In genomic region chr11:119615003-119615878, GRCh38 we compare ENCODE assay signal across 8 cellular contexts.
DNase-seq lines count a peak whose midpoint lies in the region; ATAC-seq lines count a peak whose summit lies in the region.

No MANE protein-coding gene starts in this region.

- intact Hi-C loops in activated CD4-positive, alpha-beta memory T cell treated with anti-CD3 and anti-CD28 coated beads for 36 hours (cut with micrococcal nuclease): no loop called here

- peaks cover 13% of the 10 kb centered on the region for H3K4me1 Mint-ChIP-seq in activated CD4-positive, alpha-beta memory T cell treated with anti-CD3 and anti-CD28 coated beads for 36 hours (ENCODE audit: low read depth)
- peaks cover 10% of the 10 kb centered on the region for H3K4me1 Mint-ChIP-seq in activated CD4-positive, alpha-beta memory T cell treated with anti-CD3 and anti-CD28 coated beads, Interleukin-2, amount 10 ng/mL, durations not matched to agents 7 days and 5 days
- peaks cover 2% of the 10 kb centered on the region for H3K4me1 Mint-ChIP-seq in activated CD8-positive, alpha-beta memory T cell treated with anti-CD3 and anti-CD28 coated beads, Interleukin-2, amount 10 ng/mL, durations not matched to agents 7 days and 5 days

- peak; percentile 25 for DNase-seq in activated CD4-positive, alpha-beta memory T cell treated with anti-CD3 and anti-CD28 coated beads for 36 hours
- DNase-seq in activated CD4-positive, alpha-beta memory T cell treated with anti-CD3 and anti-CD28 coated beads, Interleukin-2, amount 10 ng/mL, durations not matched to agents 7 days and 5 days: no peak
- peak; percentile 62 for DNase-seq in LHCN-M2 (ENCODE audit: low read depth)
- DNase-seq in dermis microvascular lymphatic vessel endothelial cell (ENCODE audit: low read depth in 2 of 2): peak; percentile 82 to 92
- DNase-seq in non-pigmented ciliary epithelial cell (ENCODE audit: low read depth): peak; percentile 56
- DNase-seq in NCI-H128 (lab: John Stamatoyannopoulos, UW; ENCODE audit: unreplicated experiment): no peak
- DNase-seq in activated CD8-positive, alpha-beta memory T cell treated with anti-CD3 and anti-CD28 coated beads, Interleukin-2, amount 10 ng/mL, durations not matched to agents 7 days and 5 days: no peak
- DNase-seq in UCSD-AML1 (lab: John Stamatoyannopoulos, UW; ENCODE audit: unreplicated experiment): no peak

- CTCF ChIA-PET in activated CD4-positive, alpha-beta memory T cell treated with anti-CD3 and anti-CD28 coated beads for 36 hours (lab: Charles Lee): interaction anchor here (0.7 kb wide), 1 partner anchor 234 kb away, joined by 3 read pairs; the partner anchor contains the start of gene USP2
- CTCF ChIA-PET in activated CD4-positive, alpha-beta memory T cell treated with anti-CD3 and anti-CD28 coated beads, Interleukin-2, amount 10 ng/mL, durations not matched to agents 7 days and 5 days (lab: Charles Lee): interaction anchor here (1.5 kb wide), 1 partner anchor 9 kb away, joined by 5 read pairs; no protein-coding TSS in a partner anchor
- CTCF ChIA-PET in activated CD8-positive, alpha-beta memory T cell treated with anti-CD3 and anti-CD28 coated beads, Interleukin-2, amount 10 ng/mL, durations not matched to agents 7 days and 5 days (lab: Charles Lee): interaction anchor here (1.1 to 1.2 kb wide), 2 partner anchors 9 to 26 kb away, joined by 4 read pairs; no protein-coding TSS in a partner anchor

- POLR2A ChIA-PET in activated CD4-positive, alpha-beta memory T cell treated with anti-CD3 and anti-CD28 coated beads for 36 hours (lab: Charles Lee): no interaction called here
- POLR2A ChIA-PET in activated CD4-positive, alpha-beta memory T cell treated with anti-CD3 and anti-CD28 coated beads, Interleukin-2, amount 10 ng/mL, durations not matched to agents 7 days and 5 days (lab: Charles Lee): no interaction called here

- no peaks in the 10 kb centered on the region for H3K36me3 Mint-ChIP-seq in activated CD4-positive, alpha-beta memory T cell treated with anti-CD3 and anti-CD28 coated beads for 36 hours
- no peaks in the 10 kb centered on the region for H3K36me3 Mint-ChIP-seq in activated CD4-positive, alpha-beta memory T cell treated with anti-CD3 and anti-CD28 coated beads, Interleukin-2, amount 10 ng/mL, durations not matched to agents 7 days and 5 days (ENCODE audit: low read depth)
- no peaks in the 10 kb centered on the region for H3K36me3 Mint-ChIP-seq in activated CD8-positive, alpha-beta memory T cell treated with anti-CD3 and anti-CD28 coated beads, Interleukin-2, amount 10 ng/mL, durations not matched to agents 7 days and 5 days

- no peak overlapping the region for H3K4me3 Mint-ChIP-seq in activated CD4-positive, alpha-beta memory T cell treated with anti-CD3 and anti-CD28 coated beads for 36 hours
- no peak overlapping the region for H3K4me3 Mint-ChIP-seq in activated CD4-positive, alpha-beta memory T cell treated with anti-CD3 and anti-CD28 coated beads, Interleukin-2, amount 10 ng/mL, durations not matched to agents 7 days and 5 days
- H3K4me3 Mint-ChIP-seq in activated CD8-positive, alpha-beta memory T cell treated with anti-CD3 and anti-CD28 coated beads, Interleukin-2, amount 10 ng/mL, durations not matched to agents 7 days and 5 days: no peak overlapping the region

- no peaks in the 10 kb centered on the region for H3K9me3 Mint-ChIP-seq in activated CD4-positive, alpha-beta memory T cell treated with anti-CD3 and anti-CD28 coated beads for 36 hours
- H3K9me3 Mint-ChIP-seq in activated CD4-positive, alpha-beta memory T cell treated with anti-CD3 and anti-CD28 coated beads, Interleukin-2, amount 10 ng/mL, durations not matched to agents 7 days and 5 days: no peaks in the 10 kb centered on the region
- H3K9me3 Mint-ChIP-seq in activated CD8-positive, alpha-beta memory T cell treated with anti-CD3 and anti-CD28 coated beads, Interleukin-2, amount 10 ng/mL, durations not matched to agents 7 days and 5 days (ENCODE audit: low read depth): no peaks in the 10 kb centered on the region

- H3K27me3 Mint-ChIP-seq in activated CD4-positive, alpha-beta memory T cell treated with anti-CD3 and anti-CD28 coated beads for 36 hours: no peaks in the 10 kb centered on the region
- peaks cover 22% of the 10 kb centered on the region for H3K27me3 Mint-ChIP-seq in activated CD4-positive, alpha-beta memory T cell treated with anti-CD3 and anti-CD28 coated beads, Interleukin-2, amount 10 ng/mL, durations not matched to agents 7 days and 5 days
- H3K27me3 Mint-ChIP-seq in activated CD8-positive, alpha-beta memory T cell treated with anti-CD3 and anti-CD28 coated beads, Interleukin-2, amount 10 ng/mL, durations not matched to agents 7 days and 5 days: peaks cover 19% of the 10 kb centered on the region

- peak overlapping the region; percentile 11 for H3K27ac Mint-ChIP-seq in activated CD4-positive, alpha-beta memory T cell treated with anti-CD3 and anti-CD28 coated beads for 36 hours
- no peak overlapping the region for H3K27ac Mint-ChIP-seq in activated CD4-positive, alpha-beta memory T cell treated with anti-CD3 and anti-CD28 coated beads, Interleukin-2, amount 10 ng/mL, durations not matched to agents 7 days and 5 days
- no peak overlapping the region for H3K27ac Mint-ChIP-seq in activated CD8-positive, alpha-beta memory T cell treated with anti-CD3 and anti-CD28 coated beads, Interleukin-2, amount 10 ng/mL, durations not matched to agents 7 days and 5 days

- ATAC-seq in activated CD8-positive, alpha-beta memory T cell treated with anti-CD3 and anti-CD28 coated beads, Interleukin-2, amount 10 ng/mL, durations not matched to agents 7 days and 5 days: no peak

Comparison
In these comparisons a context has a peak if more than half of its experiments do, and no peak if none do; other contexts are left out.
1. DNase-seq: peak in activated CD4-positive, alpha-beta memory T cell treated with anti-CD3 and anti-CD28 coated beads for 36 hours (single experiment), LHCN-M2 (single experiment), dermis microvascular lymphatic vessel endothelial cell (2 of 2) and non-pigmented ciliary epithelial cell (single experiment); none in activated CD4-positive, alpha-beta memory T cell treated with anti-CD3 and anti-CD28 coated beads, Interleukin-2, amount 10 ng/mL, durations not matched to agents 7 days and 5 days (single experiment), NCI-H128 (single experiment), activated CD8-positive, alpha-beta memory T cell treated with anti-CD3 and anti-CD28 coated beads, Interleukin-2, amount 10 ng/mL, durations not matched to agents 7 days and 5 days (single experiment) and UCSD-AML1 (single experiment).